Comparison of ENCODE assay signal across 24 cellular contexts in the genomic region with DNA sequence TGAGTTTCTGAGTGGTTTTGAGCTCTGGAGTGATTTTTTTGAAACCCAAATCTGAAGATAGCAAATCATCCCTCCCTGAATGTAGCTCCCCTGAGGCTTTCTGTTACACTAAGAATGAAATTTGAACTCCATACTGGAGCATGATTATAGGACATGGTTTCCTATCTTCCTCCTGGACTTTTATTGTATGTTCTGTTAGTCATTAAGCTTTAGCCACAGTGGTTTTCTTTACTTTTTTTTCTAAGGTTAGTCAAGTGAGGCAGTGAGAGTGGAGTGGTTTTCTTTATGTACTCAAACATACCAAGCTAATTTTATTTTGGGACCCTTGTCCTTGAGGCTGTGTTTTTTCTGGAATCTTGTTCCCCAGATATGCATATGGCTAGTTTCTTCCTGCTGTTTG. TPM values are rescaled to one million over a fixed set of nuclear protein-coding genes. Genes with fewer than 3 reads are reported as not detected.
DNase-seq lines count a peak whose midpoint lies in the region; ATAC-seq, FAIRE-seq and TF ChIP-seq lines count a peak whose summit lies in the region.
"Had no signal": no experiment of that assay in that cellular context is flagged by ENCODE, and none has a peak within 500 bp of the region (broad histone marks: within the 10 kb centered on the region; RNA-seq: fewer than 3 reads in every experiment).

No MANE protein-coding gene starts in this region.

- BruUV-seq in PC-3 (replicated peaks; lab: Mats Ljungman, UMichigan), result no TSS peak

- POLR2A ChIA-PET in PC-3 (lab: Charles Lee; ENCODE audit: unreplicated experiment), result no interaction called here
- POLR2A ChIA-PET in CD4-positive, alpha-beta T cell (lab: Charles Lee), result no interaction called here

- no peaks in the 10 kb centered on the region for H3K36me3 Mint-ChIP-seq in nephron (ENCODE audit: low read depth)
- H3K36me3 Mint-ChIP-seq in CD4-positive, alpha-beta T cell (ENCODE audit: low read depth), result no peaks in the 10 kb centered on the region
- H3K36me3 Mint-ChIP-seq: T-cell had no signal

- FAIRE-seq in GM12892 (lab: Jason Lieb, UNC), result no peak

- H4K20me1 ChIP-seq in PC-3 (ENCODE audit: low read length), result no peaks in the 10 kb centered on the region
- H4K20me1 ChIP-seq in hepatocyte (ENCODE audit: insufficient read depth, poor library complexity, severe bottlenecking), result no peaks in the 10 kb centered on the region

- no peak for TF ChIP-seq CTCF in PC-3 (conservative IDR thresholded peaks at IDR 0.05; ENCODE audit: low read depth, low read length)
- TF ChIP-seq CTCF in hepatocyte (IDR thresholded peaks at IDR 0.05; ENCODE audit: poor library complexity), result no peak
- TF ChIP-seq CTCF in nephron (IDR thresholded peaks at IDR 0.05; ENCODE audit: unreplicated experiment in 3 of 3), result no peak
- TF ChIP-seq CTCF in CD4-positive, alpha-beta T cell (IDR thresholded peaks at IDR 0.05), result no peak

- TF ChIP-seq POLR2A in GM12892 (IDR thresholded peaks at IDR 0.05; ENCODE audit: low read depth, low read length), result no peak

- DNase-seq in Daoy (ENCODE audit: low read depth) (peak; percentile 15), PC-3 (peak; percentile 5), hepatocyte (ENCODE audit: low spot score) (no peak), GM12892 (ENCODE audit: insufficient read length) (no peak)
- DNase-seq in CD4-positive, alpha-beta T cell, result no peak
- DNase-seq: COR-L47, DMS153, H7, HFFc6, Kasumi-1, MG63, NCI-H1048, NCI-H1436, NCI-H1930, NCI-H510A, NCI-H774, SHP77 treated with DMSO at 0.1 percent for 48 hours, SK-N-SH, T-cell had no signal

- H3K4me1 Mint-ChIP-seq in nephron, result peaks cover 40% of the 10 kb centered on the region
- peaks cover 3% of the 10 kb centered on the region for H3K4me1 Mint-ChIP-seq in CD4-positive, alpha-beta T cell (ENCODE audit: low read depth)

- H3K9me3 ChIP-seq in PC-3 (ENCODE audit: low read length) (no peaks in the 10 kb centered on the region), hepatocyte (ENCODE audit: low read depth) (no peaks in the 10 kb centered on the region)
- no peaks in the 10 kb centered on the region for H3K9me3 ChIP-seq in CD4-positive, alpha-beta T cell (ENCODE audit: control insufficient read depth, low read length)
- H3K9me3 ChIP-seq: MG63, SK-N-SH had no signal

- H3K27ac Mint-ChIP-seq in nephron, result peak overlapping the region; percentile 42 to 84 (median 75)
- no peak overlapping the region for H3K27ac Mint-ChIP-seq in CD4-positive, alpha-beta T cell
- H3K27ac Mint-ChIP-seq: HFFc6, T-cell had no signal

- H3K9ac ChIP-seq in PC-3 (ENCODE audit: low read length), result no peak overlapping the region
- H3K9ac ChIP-seq: SK-N-SH had no signal

- peaks cover 6% of the 10 kb centered on the region; the same call in 1 of the 2 replicates for H3K4me1 ChIP-seq in PC-3 (ENCODE audit: insufficient read depth, low read length)
- peaks cover 19% of the 10 kb centered on the region for H3K4me1 ChIP-seq in hepatocyte (ENCODE audit: insufficient read depth)

- no peak overlapping the region for H3K4me2 ChIP-seq in PC-3 (ENCODE audit: low read length)
- no peak overlapping the region for H3K4me2 ChIP-seq in hepatocyte
- H3K4me2 ChIP-seq: SK-N-SH had no signal

- CTCF ChIA-PET in PC-3 (lab: Charles Lee), result no interaction called here
- CTCF ChIA-PET in CD4-positive, alpha-beta T cell (lab: Charles Lee), result interaction anchor here (0.8 kb wide), 1 partner anchor 13 kb away, joined by 3 read pairs; no protein-coding TSS in a partner anchor

- intact Hi-C loops in PC-3 (cut with micrococcal nuclease), result loop anchor here (10.0 kb wide), 1 partner anchor 74 kb away; no protein-coding TSS in a partner anchor
- intact Hi-C loops in CD4-positive, alpha-beta T cell (cut with DNase I, micrococcal nuclease), result no loop called here

- H3K27ac ChIP-seq in PC-3 (ENCODE audit: low read length), result no peak overlapping the region
- H3K27ac ChIP-seq in hepatocyte, result peak overlapping the region; percentile 24
- no peak overlapping the region for H3K27ac ChIP-seq in CD4-positive, alpha-beta T cell (ENCODE audit: low read depth, low read length)
- H3K27ac ChIP-seq: HL-60 had no signal

- H3K4me3 Mint-ChIP-seq in nephron, result no peak overlapping the region
- no peak overlapping the region for H3K4me3 Mint-ChIP-seq in CD4-positive, alpha-beta T cell
- H3K4me3 Mint-ChIP-seq: HFFc6, T-cell had no signal

- H3K9me2 ChIP-seq in PC-3 (replicated peaks; ENCODE audit: low read length) (no peaks in the 10 kb centered on the region), hepatocyte (replicated peaks; ENCODE audit: insufficient read depth) (no peaks in the 10 kb centered on the region)
- H3K9me2 ChIP-seq: SK-N-SH had no signal

- H3K36me3 ChIP-seq in PC-3 (ENCODE audit: low read depth, low read length), result no peaks in the 10 kb centered on the region
- no peaks in the 10 kb centered on the region for H3K36me3 ChIP-seq in hepatocyte (replicated peaks; ENCODE audit: insufficient read depth, low read depth)
- H3K36me3 ChIP-seq: MG63 had no signal

- H3K9me3 Mint-ChIP-seq in nephron, result no peaks in the 10 kb centered on the region
- H3K9me3 Mint-ChIP-seq in CD4-positive, alpha-beta T cell, result no peaks in the 10 kb centered on the region
- H3K9me3 Mint-ChIP-seq: HFFc6, T-cell had no signal

- H2AFZ ChIP-seq in PC-3 (ENCODE audit: low read length) (no peak overlapping the region), hepatocyte (no peak overlapping the region)

- H3K4me3 ChIP-seq in PC-3 (ENCODE audit: low read length) (no peak overlapping the region), hepatocyte (no peak overlapping the region)
- H3K4me3 ChIP-seq: MG63 had no signal

- H3K79me2 ChIP-seq in PC-3 (ENCODE audit: low read length) (no peaks in the 10 kb centered on the region), hepatocyte (no peaks in the 10 kb centered on the region)

- H3K27me3 Mint-ChIP-seq in nephron (ENCODE audit: low read depth), result no peaks in the 10 kb centered on the region
- H3K27me3 Mint-ChIP-seq in CD4-positive, alpha-beta T cell, result no peaks in the 10 kb centered on the region
- H3K27me3 Mint-ChIP-seq: T-cell had no signal

- ATAC-seq in PC-3, result peak; percentile 59
- ATAC-seq in GM21515 (IDR thresholded peaks at IDR 0.05; ENCODE audit: unreplicated experiment), result no peak
- ATAC-seq in HG02840 (IDR thresholded peaks at IDR 0.05; ENCODE audit: low FRiP score, unreplicated experiment), result no peak
- no peak for ATAC-seq in CD4-positive, alpha-beta T cell (ENCODE audit: poor library complexity)
- ATAC-seq: T-cell had no signal

- no peaks in the 10 kb centered on the region for H3F3A ChIP-seq in PC-3 (ENCODE audit: low read length, unreplicated experiment)

- H3K27me3 ChIP-seq in PC-3 (ENCODE audit: low read length) (no peaks in the 10 kb centered on the region), hepatocyte (no peaks in the 10 kb centered on the region)
- H3K27me3 ChIP-seq in CD4-positive, alpha-beta T cell (ENCODE audit: control insufficient read depth, insufficient read depth, low read length), result no peaks in the 10 kb centered on the region
- H3K27me3 ChIP-seq: MG63 had no signal

RNA-seq across cellular contexts. Expression of a gene that starts 55.1 kb away (rescaled TPM):
- 1.7 and 1.8 TPM in 2 replicates for total RNA-seq in Daoy (2014; rRNA removed; shearing (Covaris generic))
- total RNA-seq in PC-3 (2014; rRNA removed) (2.9 and 5.7 TPM in 2 replicates), hepatocyte (20.7 and 28.1 TPM in 2 replicates)
- 10.8 and 12.1 TPM in 2 replicates for polyA plus RNA-seq in hepatocyte
- 1 to 10 TPM; 5.5 to 7.7 TPM for total RNA-seq in CD4-positive, alpha-beta T cell
- 0.47 TPM for polyA plus RNA-seq in GM12892 (2012; ENCODE audit: missing spikeins)
- total RNA-seq: OCI-LY7 had no signal

Comparison
In these comparisons a context has a peak if more than half of its experiments do, and no peak if none do; other contexts are left out.
1. DNase-seq: peak in Daoy (single experiment) and PC-3 (single experiment); none in hepatocyte (single experiment), CD4-positive, alpha-beta T cell (0 of 10) and GM12892 (single experiment).